In the genomic region with DNA sequence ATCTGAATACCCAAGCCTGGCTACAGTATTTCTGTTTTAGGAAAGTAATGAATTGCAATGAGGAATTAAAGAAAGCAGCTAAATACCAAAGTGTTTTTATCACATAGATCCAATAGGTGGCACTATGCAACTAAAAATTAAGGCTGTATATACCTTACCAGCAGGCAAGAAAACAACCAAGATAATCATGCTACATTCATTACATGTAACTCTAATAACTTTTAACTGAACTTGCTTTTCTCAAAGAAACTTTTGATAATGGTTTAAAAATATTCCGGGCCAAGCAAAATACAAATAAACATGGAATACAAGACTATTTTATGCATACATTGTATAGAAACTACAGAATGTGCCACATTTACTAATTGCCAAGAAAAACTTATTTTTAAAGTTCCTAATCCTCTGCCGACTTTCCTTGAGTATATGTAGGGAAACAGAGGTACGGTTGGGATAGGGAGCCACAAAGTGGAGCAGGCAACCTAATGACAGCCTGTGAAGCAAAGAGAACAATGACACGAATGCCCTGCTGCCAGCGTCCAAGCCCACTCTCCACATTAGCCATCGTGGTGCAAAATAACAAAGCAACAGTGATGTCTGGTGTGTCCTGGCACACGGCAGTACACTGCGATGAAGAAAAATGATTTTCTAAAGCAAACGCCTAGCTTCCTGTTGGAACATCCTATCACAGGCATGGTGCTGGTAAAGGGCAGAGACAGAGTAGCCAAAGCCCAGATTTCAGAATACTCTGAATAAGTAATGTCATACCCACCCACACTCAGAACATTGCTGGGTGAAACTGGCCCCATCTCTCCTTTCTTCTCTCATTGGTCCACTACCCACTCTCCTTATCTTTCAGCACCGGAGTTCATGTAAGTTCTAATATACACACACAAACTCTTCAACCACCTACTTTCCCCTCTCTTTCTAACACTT, we compare ENCODE assay signal across 8 cellular contexts.
DNase-seq lines count a peak whose midpoint lies in the region; ATAC-seq and TF ChIP-seq lines count a peak whose summit lies in the region.

No MANE protein-coding gene starts in this region.

- 83 to 88% methylated on average over 7 to 10 of the region's 10 CpGs for WGBS in endodermal cell (ENCODE audit: insufficient coverage in 1 of 2, insufficient read length in 1 of 2), 2 experiments

- intact Hi-C loops in CD14-positive monocyte (cut with micrococcal nuclease) (loop anchor here (5.0 to 10.0 kb wide), 2 partner anchors 115 to 192 kb away; a partner anchor contains a TSS), PC-3 (cut with micrococcal nuclease) (loop anchor here (1.0 to 5.0 kb wide), 3 partner anchors 118 to 197 kb away; no protein-coding TSS in a partner anchor)

- H3K4me2 ChIP-seq in PC-3 (ENCODE audit: low read length), result no peak overlapping the region

- H3K27ac Mint-ChIP-seq in CD14-positive monocyte (peak overlapping the region in 1 of 7 donors; percentile 51), endodermal cell (peak overlapping the region; percentile 40)

- H3K4me3 Mint-ChIP-seq in CD14-positive monocyte, result no peak overlapping the region
- no peak overlapping the region for H3K4me3 Mint-ChIP-seq in endodermal cell

- H3F3A ChIP-seq in PC-3 (ENCODE audit: low read length, unreplicated experiment), result no peaks in the 10 kb centered on the region

- H3K36me3 Mint-ChIP-seq in CD14-positive monocyte (peaks cover 24 to 36% of the 10 kb centered on the region in 2 donors), endodermal cell (ENCODE audit: low read depth) (peaks cover 2% of the 10 kb centered on the region)

- ATAC-seq in GM18868 (IDR thresholded peaks at IDR 0.05; ENCODE audit: unreplicated experiment), result peak; percentile 87
- peak; percentile 81 for ATAC-seq in HG03520 (IDR thresholded peaks at IDR 0.05; ENCODE audit: unreplicated experiment)
- peak; percentile 71 for ATAC-seq in PC-3
- ATAC-seq in GM21528 (IDR thresholded peaks at IDR 0.05; ENCODE audit: low FRiP score, unreplicated experiment), result no peak

- no peak overlapping the region for H3K27ac ChIP-seq in PC-3 (ENCODE audit: low read length)
- no peak overlapping the region for H3K27ac ChIP-seq in endodermal cell (ENCODE audit: low read depth, low read length)

- no peak overlapping the region for H3K4me3 ChIP-seq in PC-3 (ENCODE audit: low read length)
- no peak overlapping the region for H3K4me3 ChIP-seq in endodermal cell (ENCODE audit: low read length)

- H3K9me2 ChIP-seq in PC-3 (replicated peaks; ENCODE audit: low read length), result no peaks in the 10 kb centered on the region

- no peaks in the 10 kb centered on the region for H3K9me3 Mint-ChIP-seq in CD14-positive monocyte
- H3K9me3 Mint-ChIP-seq in endodermal cell, result no peaks in the 10 kb centered on the region

- H3K36me3 ChIP-seq in PC-3 (ENCODE audit: low read depth, low read length) (0 out of 2 replicates have a peak, but pooled peaks cover 5% of the 10 kb centered on the region), endodermal cell (ENCODE audit: control insufficient read depth, insufficient read depth, low read length) (peaks cover 26% of the 10 kb centered on the region)

- POLR2A ChIA-PET in PC-3 (lab: Charles Lee; ENCODE audit: unreplicated experiment), result no interaction called here

- TF ChIP-seq CTCF in CD14-positive monocyte (IDR thresholded peaks at IDR 0.05), result peak; percentile 67
- TF ChIP-seq CTCF in PC-3 (conservative IDR thresholded peaks at IDR 0.05; ENCODE audit: low read depth, low read length), result peak; percentile 69
- peak; percentile 84 for TF ChIP-seq CTCF in endodermal cell (conservative IDR thresholded peaks at IDR 0.05)

- H3K79me2 ChIP-seq in PC-3 (ENCODE audit: low read length), result no peaks in the 10 kb centered on the region

- DNase-seq in CD14-positive monocyte (ENCODE audit: low spot score) (no peak), PC-3 (peak; percentile 58), endodermal cell (no peak), middle frontal gyrus (ENCODE audit: extremely low spot score, low spot score) (peak; percentile 33), mucosa of gallbladder (ENCODE audit: low spot score) (no peak)

- no peaks in the 10 kb centered on the region for H4K20me1 ChIP-seq in PC-3 (ENCODE audit: low read length)

- H3K27me3 ChIP-seq in PC-3 (ENCODE audit: low read length) (no peaks in the 10 kb centered on the region), endodermal cell (ENCODE audit: control insufficient read depth, insufficient read depth, low read length, poor library complexity, severe bottlenecking) (no peaks in the 10 kb centered on the region)

- H3K9ac ChIP-seq in PC-3 (ENCODE audit: low read length), result no peak overlapping the region
- no peak overlapping the region for H3K9ac ChIP-seq in endodermal cell (ENCODE audit: extremely low read depth, low read length, poor library complexity, severe bottlenecking)

- no peaks in the 10 kb centered on the region for H3K27me3 Mint-ChIP-seq in CD14-positive monocyte (ENCODE audit: low read depth in 3 of 3)
- H3K27me3 Mint-ChIP-seq in endodermal cell (ENCODE audit: insufficient read depth), result no peaks in the 10 kb centered on the region

- H3K4me1 ChIP-seq in PC-3 (ENCODE audit: insufficient read depth, low read length) (0 out of 2 replicates have a peak, but pooled peaks cover 8% of the 10 kb centered on the region), endodermal cell (ENCODE audit: control insufficient read depth, insufficient read depth, low read length) (no peaks in the 10 kb centered on the region)

- no peaks in the 10 kb centered on the region for H3K9me3 ChIP-seq in PC-3 (ENCODE audit: low read length)
- H3K9me3 ChIP-seq in endodermal cell (ENCODE audit: control insufficient read depth, low read length), result no peaks in the 10 kb centered on the region

- CTCF ChIA-PET in PC-3 (lab: Charles Lee), result interaction anchor here (0.6 to 1.0 kb wide), 2 partner anchors 10 to 118 kb away, joined by 3 read pairs; no protein-coding TSS in a partner anchor

- BruUV-seq in PC-3 (replicated peaks; lab: Mats Ljungman, UMichigan), result no TSS peak

- no peak overlapping the region for H2AFZ ChIP-seq in PC-3 (ENCODE audit: low read length)

- H3K4me1 Mint-ChIP-seq in CD14-positive monocyte, result no peaks in the 10 kb centered on the region
- peaks cover 6% of the 10 kb centered on the region for H3K4me1 Mint-ChIP-seq in endodermal cell

Comparison
In these comparisons a context has a peak if more than half of its experiments do, and no peak if none do; other contexts are left out.
1. DNase-seq: peak in PC-3 (single experiment) and middle frontal gyrus (single experiment); none in CD14-positive monocyte (single experiment), endodermal cell (single experiment) and mucosa of gallbladder (single experiment).
2. Peak in every context shown above with its lines, with median percentiles within 50 percentile points of each other: CTCF ChIP-seq.